25 cellular contexts compared by ENCODE assay signal in the genomic region with DNA sequence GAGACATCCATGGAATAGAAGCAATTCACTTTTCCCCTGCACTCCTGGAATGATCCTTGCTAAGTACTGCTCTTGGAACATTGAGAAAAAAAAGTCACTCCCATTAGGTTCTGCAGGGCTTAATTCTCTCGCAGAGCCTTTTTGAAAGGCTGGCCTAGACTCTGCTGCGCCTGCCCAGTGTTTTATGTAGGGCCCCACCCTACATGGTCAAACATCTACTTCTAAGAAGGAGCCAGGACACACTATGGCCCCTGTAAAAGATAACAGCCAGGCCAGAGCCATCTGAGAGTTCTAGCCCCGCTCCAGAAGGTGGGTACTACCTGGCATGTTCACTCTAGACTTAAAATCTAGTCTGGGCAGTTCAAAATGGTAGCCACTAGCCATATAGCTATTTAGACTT. TPM values are rescaled to one million over a fixed set of nuclear protein-coding genes. Genes with fewer than 3 reads are reported as not detected.
"Had no signal": no experiment of that assay in that cellular context is flagged by ENCODE, and none has a peak within 500 bp of the region (broad histone marks: within the 10 kb centered on the region; RNA-seq: fewer than 3 reads in every experiment).

No MANE protein-coding gene starts in this region.

- H3K27ac ChIP-seq: epithelial cell of prostate, esophagus squamous epithelium, gastrocnemius medialis, heart right ventricle, left lung, lower lobe of right lung had no signal

- H3K27me3 ChIP-seq: esophagus squamous epithelium, gastrocnemius medialis, heart right ventricle, left lung had no signal

- H3K9me3 ChIP-seq: esophagus squamous epithelium, gastrocnemius medialis, heart right ventricle, left lung, lower lobe of right lung had no signal

- DNase-seq: cortex of kidney; effector CD8-positive, alpha-beta T cell; effector memory CD8-positive, alpha-beta T cell; endodermal cell; erythroblast; esophagus squamous epithelium; foreskin fibroblast; foreskin melanocyte; gastrocnemius medialis; glutamatergic neuron; head of caudate nucleus; heart right ventricle; hippocampal formation; immature natural killer cell; islet precursor cell; kidney; kidney glomerular epithelial cell; left lung; left ventricle myocardium superior; lower lobe of right lung; mesendoderm; midbrain; naive B cell had no signal

- H3K4me3 ChIP-seq: esophagus squamous epithelium, gastrocnemius medialis, heart right ventricle, left lung, lower lobe of right lung had no signal

- H3K4me1 ChIP-seq: left lung, lower lobe of right lung had no signal

- ATAC-seq: effector memory CD8-positive, alpha-beta T cell; esophagus mucosa; gastrocnemius medialis; heart right ventricle; left lung; left ventricle myocardium superior; lower lobe of right lung had no signal

- H3K36me3 ChIP-seq: esophagus squamous epithelium, gastrocnemius medialis, heart right ventricle, left lung, lower lobe of right lung had no signal

RNA-seq across cellular contexts. Expression of a gene that starts 30.6 kb away (rescaled TPM):
- polyA plus RNA-seq: immature natural killer cell had no signal
